25 cellular contexts compared by ENCODE assay signal in the genomic region with DNA sequence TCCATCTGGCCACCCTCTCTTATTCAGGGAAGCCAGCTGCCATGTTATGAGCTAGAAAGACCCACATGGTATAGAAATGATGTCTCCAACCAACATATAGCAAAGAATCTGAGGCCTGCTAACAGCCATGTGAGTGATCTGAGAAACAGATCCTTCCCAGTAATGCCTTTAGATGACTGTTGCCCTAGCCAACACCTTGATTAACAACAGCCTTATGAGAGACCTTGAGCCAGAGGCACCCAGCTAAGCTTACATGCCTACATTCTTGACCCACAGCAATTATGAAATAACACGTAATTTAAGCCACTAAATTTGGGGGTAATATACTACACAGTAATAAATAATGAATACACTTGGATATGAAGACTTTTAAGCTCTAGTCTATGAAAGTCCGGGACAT.
A peak's percentile ranks its signal among the peaks of the same experiment; 100 is the strongest.
DNase-seq lines count a peak whose midpoint lies in the region; ATAC-seq and TF ChIP-seq lines count a peak whose summit lies in the region.
"Had no signal": no experiment of that assay in that cellular context is flagged by ENCODE, and none has a peak within 500 bp of the region (broad histone marks: within the 10 kb centered on the region; RNA-seq: fewer than 3 reads in every experiment).

No MANE protein-coding gene starts in this region.

- TF ChIP-seq CTCF in DND-41 (IDR thresholded peaks at IDR 0.05; ENCODE audit: borderline replicate concordance, extremely low read depth, low read length, poor library complexity, severe bottlenecking) (no peak), parathyroid adenoma (IDR thresholded peaks at IDR 0.05) (no peak)

- no peaks in the 10 kb centered on the region for H3K4me1 ChIP-seq in DND-41 (ENCODE audit: insufficient read depth, low read length)
- H3K4me1 ChIP-seq in parathyroid adenoma = peaks cover 17% of the 10 kb centered on the region

- H3K79me2 ChIP-seq in DND-41 (ENCODE audit: insufficient read depth, low read length) (peaks cover 13% of the 10 kb centered on the region), parathyroid adenoma (peaks cover 36% of the 10 kb centered on the region)

- ATAC-seq in DND-41 (ENCODE audit: insufficient read depth, low read depth) (peak; percentile 44; the same call in 1 of the 3 replicates), HG03025 (IDR thresholded peaks at IDR 0.05; ENCODE audit: low FRiP score, unreplicated experiment) (no peak), HG03378 (IDR thresholded peaks at IDR 0.05; ENCODE audit: unreplicated experiment) (no peak)
- ATAC-seq: GM23338, Panc1 had no signal

- peaks cover 17% of the 10 kb centered on the region for H3K36me3 ChIP-seq in DND-41 (ENCODE audit: insufficient read depth, low read length)
- H3K36me3 ChIP-seq in parathyroid adenoma (ENCODE audit: control insufficient read depth, insufficient read depth, low read length) = peaks cover 7% of the 10 kb centered on the region

- H3K9me3 ChIP-seq in DND-41 (ENCODE audit: insufficient read depth, low read length, severe bottlenecking) = no peaks in the 10 kb centered on the region
- peaks cover 4% of the 10 kb centered on the region for H3K9me3 ChIP-seq in parathyroid adenoma (ENCODE audit: control insufficient read depth, low read length)

- DNase-seq in DND-41 (no peak), NCI-H524 treated with DMSO at 0.1 percent for 48 hours (lab: John Stamatoyannopoulos, UW) (peak; percentile 71), amniotic epithelial cell (ENCODE audit: low read depth) (peak; percentile 3), islet precursor cell (no peak)
- DNase-seq: AML-193; CD4-positive, alpha-beta T cell; DMS79 treated with DMSO at 0.1 percent for 48 hours; H9; MM.1S; NCI-H1048; NCI-H1417; NCI-H1694; NCI-H2029 treated with DMSO at 0.1 percent for 48 hours; NCI-H345; NCI-H510A treated with DMSO at 0.1 percent for 48 hours; SHP77 had no signal

- H3K27ac ChIP-seq in DND-41 (ENCODE audit: low read length) (no peak overlapping the region), parathyroid adenoma (peak overlapping the region; percentile 89)
- H3K27ac ChIP-seq: BLaER1 treated with 17β-estradiol and CSF1 and Interleukin-3, amounts not matched to agents 10 nM and 100 nM; HL-60; KMS-11; RWPE1 had no signal

- no peak overlapping the region for H3K4me3 ChIP-seq in DND-41 (ENCODE audit: low read depth in 1 of 2, low read length in 2 of 2)
- peak overlapping the region; percentile 39 for H3K4me3 ChIP-seq in parathyroid adenoma (ENCODE audit: low read depth, low read length)
- H3K4me3 ChIP-seq: BLaER1 treated with 17β-estradiol and CSF1 and Interleukin-3, amounts not matched to agents 10 nM and 100 nM; GM23338 had no signal

- H3K4me2 ChIP-seq in DND-41 (ENCODE audit: insufficient read depth, low read length) (no peak overlapping the region), parathyroid adenoma (ENCODE audit: low read length) (peak overlapping the region; percentile 21)
- H3K4me2 ChIP-seq: GM23338, KMS-11 had no signal

- H3K27me3 ChIP-seq in DND-41 (ENCODE audit: insufficient read depth, low read length, poor library complexity) (no peaks in the 10 kb centered on the region), parathyroid adenoma (ENCODE audit: control insufficient read depth, insufficient read depth, low read length) (no peaks in the 10 kb centered on the region)
- H3K27me3 ChIP-seq: BLaER1 treated with 17β-estradiol and CSF1 and Interleukin-3, amounts not matched to agents 10 nM and 100 nM had no signal

- no peak overlapping the region for H2AFZ ChIP-seq in DND-41 (ENCODE audit: low read depth, low read length)
- H2AFZ ChIP-seq in parathyroid adenoma = no peak overlapping the region
- H2AFZ ChIP-seq: GM23338 had no signal

- H3K9ac ChIP-seq in DND-41 (ENCODE audit: low read depth, low read length) (no peak overlapping the region), parathyroid adenoma (no peak overlapping the region)
- H3K9ac ChIP-seq: BLaER1 treated with 17β-estradiol and CSF1 and Interleukin-3, amounts not matched to agents 10 nM and 100 nM; KMS-11 had no signal

- H4K20me1 ChIP-seq in DND-41 (ENCODE audit: insufficient read depth, low read length) = no peaks in the 10 kb centered on the region

Comparison
In these comparisons a context has a peak if more than half of its experiments do, and no peak if none do; other contexts are left out.
1. DNase-seq: peak in NCI-H524 treated with DMSO at 0.1 percent for 48 hours (single experiment) and amniotic epithelial cell (single experiment); none in DND-41 (single experiment) and islet precursor cell (single experiment).